Comparison of ENCODE assay signal across 1 cellular context in genomic region chr1:110339427-110340206, GRCh38.
TF ChIP-seq lines count a peak whose summit lies in the region.

No MANE protein-coding gene starts in this region.

TF ChIP-seq in HepG2, 621 proteins besides CTCF, POLR2A, EP300 and RAD21 (continued from another document and continues in another):
- TF ChIP-seq DZIP1 (CRISPR knock-in tag; IDR thresholded peaks at IDR 0.05) (peak; percentile 65; the same call in 1 of the 2 replicates), SMARCE1 (IDR thresholded peaks at IDR 0.05; ENCODE audit: borderline replicate concordance) (no peak), ZNF276 (CRISPR knock-in tag; IDR thresholded peaks at IDR 0.05; ENCODE audit: low read depth) (no peak; the same call in 1 of the 2 replicates), ATM (IDR thresholded peaks at IDR 0.05; ENCODE audit: borderline replicate concordance) (no peak), ZNF101 (CRISPR knock-in tag; IDR thresholded peaks at IDR 0.05; ENCODE audit: borderline replicate concordance, low read depth) (no peak), ZNF7 (CRISPR knock-in tag; IDR thresholded peaks at IDR 0.05) (no peak), KLF9 (CRISPR knock-in tag; IDR thresholded peaks at IDR 0.05; ENCODE audit: low read depth) (no peak; the same call in 1 of the 2 replicates), ZSCAN22 (CRISPR knock-in tag; IDR thresholded peaks at IDR 0.05) (no peak), ZC3H4 (CRISPR knock-in tag; IDR thresholded peaks at IDR 0.05; ENCODE audit: borderline replicate concordance) (no peak), ZNF441 (CRISPR knock-in tag; IDR thresholded peaks at IDR 0.05; ENCODE audit: borderline replicate concordance) (no peak), CENPBD1 (CRISPR knock-in tag; IDR thresholded peaks at IDR 0.05; ENCODE audit: borderline replicate concordance, low read depth) (no peak), SNAPC5 (CRISPR knock-in tag; IDR thresholded peaks at IDR 0.05; ENCODE audit: borderline replicate concordance) (no peak), USF2 (IDR thresholded peaks at IDR 0.05; ENCODE audit: low read depth, low read length) (no peak), USF2 (CRISPR knock-in tag; IDR thresholded peaks at IDR 0.05; ENCODE audit: borderline replicate concordance) (no peak), MNT (IDR thresholded peaks at IDR 0.05) (no peak), EEA1 (CRISPR knock-in tag; IDR thresholded peaks at IDR 0.05; ENCODE audit: borderline replicate concordance) (no peak), ZNF251 (CRISPR knock-in tag; IDR thresholded peaks at IDR 0.05) (0 out of 2 replicates have a peak, but pooled peaks have one; percentile 18), TOE1 (CRISPR knock-in tag; IDR thresholded peaks at IDR 0.05) (no peak), SIX1 (CRISPR knock-in tag; IDR thresholded peaks at IDR 0.05; ENCODE audit: borderline replicate concordance) (no peak), SP140L (CRISPR knock-in tag; IDR thresholded peaks at IDR 0.05; ENCODE audit: borderline replicate concordance) (no peak), ZNF207 (IDR thresholded peaks at IDR 0.05; ENCODE audit: borderline replicate concordance) (no peak), TIGD3 (CRISPR knock-in tag; IDR thresholded peaks at IDR 0.05; ENCODE audit: borderline replicate concordance) (no peak), ERF (CRISPR knock-in tag; IDR thresholded peaks at IDR 0.05) (no peak), KDM1A (CRISPR knock-in tag; IDR thresholded peaks at IDR 0.05) (no peak), ZNF782 (CRISPR knock-in tag; IDR thresholded peaks at IDR 0.05; ENCODE audit: borderline replicate concordance) (no peak), ZGPAT (CRISPR knock-in tag; IDR thresholded peaks at IDR 0.05) (no peak; the same call in 1 of the 2 replicates), ZNF33B (CRISPR knock-in tag; IDR thresholded peaks at IDR 0.05) (no peak; the same call in 1 of the 2 replicates), ZNF710 (CRISPR knock-in tag; IDR thresholded peaks at IDR 0.05; ENCODE audit: borderline replicate concordance) (no peak), ZSCAN21 (CRISPR knock-in tag; IDR thresholded peaks at IDR 0.05; ENCODE audit: borderline replicate concordance) (no peak), JUND (CRISPR knock-in tag; IDR thresholded peaks at IDR 0.05) (0 out of 2 replicates have a peak, but pooled peaks have one; percentile 20), ZNF75D (CRISPR knock-in tag; IDR thresholded peaks at IDR 0.05; ENCODE audit: borderline replicate concordance) (no peak), ZSCAN29 (CRISPR knock-in tag; conservative IDR thresholded peaks at IDR 0.05) (no peak), CEBPG (CRISPR knock-in tag; IDR thresholded peaks at IDR 0.05) (no peak), ZNF790 (CRISPR knock-in tag; IDR thresholded peaks at IDR 0.05; ENCODE audit: borderline replicate concordance) (peak; percentile 49; the same call in 1 of the 2 replicates), ZNF562 (CRISPR knock-in tag; IDR thresholded peaks at IDR 0.05; ENCODE audit: borderline replicate concordance) (no peak), ZNF775 (CRISPR knock-in tag; IDR thresholded peaks at IDR 0.05; ENCODE audit: borderline replicate concordance) (no peak), GTF2F1 (IDR thresholded peaks at IDR 0.05; ENCODE audit: low read length) (no peak), CEBPB (IDR thresholded peaks at IDR 0.05; ENCODE audit: borderline replicate concordance, low read depth, low read length) (0 out of 2 replicates have a peak, but pooled peaks have one; percentile 11), MLLT10 (CRISPR knock-in tag; IDR thresholded peaks at IDR 0.05) (no peak), ARID2 (CRISPR knock-in tag; IDR thresholded peaks at IDR 0.05; ENCODE audit: borderline replicate concordance) (no peak), ZBTB26 (CRISPR knock-in tag; IDR thresholded peaks at IDR 0.05; ENCODE audit: borderline replicate concordance) (no peak)
